In genomic region chr5:80481019-80481893, GRCh38 we compare ENCODE assay signal across 8 cellular contexts. TPM values are rescaled to one million over a fixed set of nuclear protein-coding genes. Genes with fewer than 3 reads are reported as not detected.
DNase-seq lines count a peak whose midpoint lies in the region; ATAC-seq, FAIRE-seq and TF ChIP-seq lines count a peak whose summit lies in the region.

No MANE protein-coding gene starts in this region.

- no peak overlapping the region for H3K9ac ChIP-seq in GM12878 (ENCODE audit: control insufficient read depth, insufficient read depth, low read length)

- H3K4me1 ChIP-seq in PC-9 (replicated peaks; ENCODE audit: insufficient read depth) (0 out of 2 replicates have a peak, but pooled peaks cover under 1% of the 10 kb centered on the region), GM12878 (ENCODE audit: control insufficient read depth, insufficient read depth, low read length) (no peaks in the 10 kb centered on the region), left lung (no peaks in the 10 kb centered on the region)

- no peak overlapping the region for H2AFZ ChIP-seq in PC-9
- no peak overlapping the region for H2AFZ ChIP-seq in GM12878 (ENCODE audit: control insufficient read depth, low read depth, low read length)

- POLR2A ChIA-PET in PC-9 (lab: Charles Lee; ENCODE audit: unreplicated experiment) = interaction anchor here (0.7 to 0.8 kb wide), 3 partner anchors 14 to 831 kb away, joined by 4 to 8 read pairs (median 5); partner anchors contain the start of gene MSH3
- POLR2A ChIA-PET in GM12878 (lab: Charles Lee) = interaction anchor here (1.5 kb wide), 1 partner anchor 74 kb away, joined by 4 read pairs; no protein-coding TSS in a partner anchor

- H3K79me2 ChIP-seq in PC-9 (ENCODE audit: low read depth) (peaks cover 2% of the 10 kb centered on the region; the same call in 1 of the 2 replicates), GM12878 (ENCODE audit: control insufficient read depth, insufficient read depth, low read length) (no peaks in the 10 kb centered on the region)

- BruUV-seq in PC-9 (replicated peaks; lab: Mats Ljungman, UMichigan) = no TSS peak
- no TSS peak for BruUV-seq in GM12878 (replicated peaks; lab: Mats Ljungman, UMichigan)

- TF ChIP-seq POLR2A in GM12878 (IDR thresholded peaks at IDR 0.05; ENCODE audit: low read depth, low read length) = no peak

- H4K20me1 ChIP-seq in PC-9 (ENCODE audit: insufficient read depth) (no peaks in the 10 kb centered on the region), GM12878 (ENCODE audit: control insufficient read depth, insufficient read depth) (no peaks in the 10 kb centered on the region)

- SMC1A ChIA-PET in GM12878 (lab: Charles Lee; ENCODE audit: uncharacterized antibody, unreplicated experiment) = interaction anchor here (0.8 to 4.0 kb wide), 12 partner anchors 14 to 712 kb away, joined by 3 to 23 read pairs (median 4); no protein-coding TSS in a partner anchor

- WGBS in GM12878 (ENCODE audit: insufficient coverage, insufficient replicate concordance, low lambda C conversion rate, missing lambda C conversion rate) = 78% methylated on average over 3 of the region's 3 CpGs

- H3K4me3 ChIP-seq in PC-9 (no peak overlapping the region), GM12878 (no peak overlapping the region), left lung (no peak overlapping the region)

- TF ChIP-seq CTCF in PC-9 (conservative IDR thresholded peaks at IDR 0.05) (peak; percentile 78), GM12878 (IDR thresholded peaks at IDR 0.05 in 2 of 3, conservative IDR thresholded peaks at IDR 0.05 in 1 of 3; ENCODE audit: control insufficient read depth in 2 of 3, extremely low read depth in 1 of 3, insufficient read depth in 1 of 3, low read depth in 3 of 3, low read length in 3 of 3) (peak; percentile 69 to 86 (median 85)), left lung (IDR thresholded peaks at IDR 0.05) (peak; percentile 55 to 68)

- TF ChIP-seq RAD21 in GM12878 (IDR thresholded peaks at IDR 0.05; ENCODE audit: insufficient read depth, low read depth, low read length) = peak; percentile 61

- RAD21 ChIA-PET in GM12878 (lab: Charles Lee; ENCODE audit: unreplicated experiment) = interaction anchor here (1.1 to 3.0 kb wide), 6 partner anchors 175 to 820 kb away, joined by 4 to 15 read pairs (median 6); partner anchors contain the start of gene ZCCHC9

- H3K36me3 ChIP-seq in PC-9 (ENCODE audit: low read depth) (peaks cover 34% of the 10 kb centered on the region), GM12878 (ENCODE audit: control insufficient read depth in 2 of 2, insufficient read depth in 2 of 2, low read length in 1 of 2) (no peaks in the 10 kb centered on the region; a peak in 1 of 4 replicates), left lung (peaks cover 0 to 29% of the 10 kb centered on the region in 2 donors)

- ATAC-seq in HG03196 (IDR thresholded peaks at IDR 0.05; ENCODE audit: unreplicated experiment) (peak; percentile 72), GM12878 (peak; percentile 100), left lung (peak; percentile 95), HG03439 (IDR thresholded peaks at IDR 0.05; ENCODE audit: unreplicated experiment) (no peak)

- peaks cover 12% of the 10 kb centered on the region for H3K9me3 ChIP-seq in PC-9 (ENCODE audit: insufficient read depth, low read depth)
- H3K9me3 ChIP-seq in GM12878 (replicated peaks; ENCODE audit: control insufficient read depth, insufficient read depth, low read length) = no peaks in the 10 kb centered on the region; the same call in 2 of the 3 replicates
- H3K9me3 ChIP-seq in left lung = peaks cover 0 to 16% of the 10 kb centered on the region in 2 donors

- intact Hi-C loops in PC-9 (cut with micrococcal nuclease; ENCODE audit: unreplicated experiment) = loop anchor here (1.0 kb wide), 1 partner anchor 191 kb away; no protein-coding TSS in a partner anchor
- intact Hi-C loops in GM12878 (cut with micrococcal nuclease; ENCODE audit: unreplicated experiment) = loop anchor here (1.0 to 10.0 kb wide), 4 partner anchors 176 to 716 kb away; no protein-coding TSS in a partner anchor
- intact Hi-C loops in left lung (cut with DNase I) = no loop called here

- no peaks in the 10 kb centered on the region for H3K9me2 ChIP-seq in PC-9 (ENCODE audit: insufficient read depth)

- no peaks in the 10 kb centered on the region for H3K27me3 ChIP-seq in PC-9 (ENCODE audit: insufficient read depth, low read depth)
- no peaks in the 10 kb centered on the region for H3K27me3 ChIP-seq in GM12878 (replicated peaks in 1 of 2; ENCODE audit: control insufficient read depth in 2 of 2, insufficient read depth in 2 of 2, low read length in 1 of 2)
- no peaks in the 10 kb centered on the region for H3K27me3 ChIP-seq in left lung

- in situ Hi-C loops in GM12878 (cut with MboI) = loop anchor here (5.0 kb wide), 1 partner anchor 191 kb away; no protein-coding TSS in a partner anchor

- H3K27ac ChIP-seq in PC-9 = no peak overlapping the region
- H3K27ac ChIP-seq in GM12878 (ENCODE audit: control insufficient read depth, insufficient read depth) = no peak overlapping the region
- H3K27ac ChIP-seq in left lung = no peak overlapping the region

- peaks cover 17% of the 10 kb centered on the region for H3F3A ChIP-seq in PC-9 (ENCODE audit: insufficient read depth, low read depth)

- no peak for TF ChIP-seq EP300 in GM12878 (IDR thresholded peaks at IDR 0.05; ENCODE audit: borderline replicate concordance in 1 of 2, control insufficient read depth in 1 of 2, low read depth in 2 of 2, low read length in 2 of 2)

- H3K4me2 ChIP-seq in PC-9 (no peak overlapping the region), GM12878 (ENCODE audit: control insufficient read depth, insufficient read depth) (no peak overlapping the region)

- FAIRE-seq in A204.1 (lab: Jason Lieb, UNC) (peak; percentile 16), GM12878 (lab: Jason Lieb, UNC) (peak; percentile 78), urothelium cell line (lab: Jason Lieb, UNC) (no peak)

- CTCF ChIA-PET in PC-9 (lab: Charles Lee) = interaction anchor here (1.1 to 1.4 kb wide), 2 partner anchors 191 to 193 kb away, joined by 3 to 7 read pairs; no protein-coding TSS in a partner anchor
- CTCF ChIA-PET in GM12878 (lab: Yijun Ruan, JAX) = interaction anchor here (0.7 to 5.5 kb wide), 17 partner anchors 11 to 713 kb away, joined by 3 to 116 read pairs (median 4); no protein-coding TSS in a partner anchor

- DNase-seq in GM03348 (ENCODE audit: low spot score) (peak; percentile 70), PC-9 (peak; percentile 23 to 36), GM12878 (ENCODE audit: low read depth, low spot score) (peak; percentile 27), left lung (no peak), urothelium cell line (ENCODE audit: low spot score) (peak; percentile 62)

TF ChIP-seq in GM12878, 131 proteins besides CTCF, POLR2A, EP300 and RAD21 (continues in another document):
- TF ChIP-seq POLR2AphosphoS2 (IDR thresholded peaks at IDR 0.05; ENCODE audit: low read depth, low read length) (no peak), YBX1 (IDR thresholded peaks at IDR 0.05) (no peak), IRF5 (IDR thresholded peaks at IDR 0.05; ENCODE audit: borderline replicate concordance) (no peak), CBFB (IDR thresholded peaks at IDR 0.05; ENCODE audit: low read depth) (no peak), ASH2L (IDR thresholded peaks at IDR 0.05; ENCODE audit: borderline replicate concordance, low read depth) (no peak), RCOR1 (conservative IDR thresholded peaks at IDR 0.05; ENCODE audit: low read depth, low read length) (no peak), FOXM1 (IDR thresholded peaks at IDR 0.05; ENCODE audit: low read depth, low read length) (no peak), ZBTB33 (IDR thresholded peaks at IDR 0.05) (no peak)

RNA-seq across cellular contexts. Expression of gene FAM151B, which starts 6.6 kb away (rescaled TPM):
- total RNA-seq in PC-9 (2021) = 1.4 and 1.7 TPM in 2 replicates
- not detected in 2 replicates for total RNA-seq in GM12878 (2013; cell fraction: nucleolus; rRNA removed)
- 0.44 and 0.79 TPM in 2 replicates for total RNA-seq in GM12878 (2014; rRNA removed)
- total RNA-seq in GM12878 (2014; rRNA removed; fragmentation: Illumina TruSeq; extraction: Trizol) = 0.23 and 0.27 TPM in 2 replicates
- total RNA-seq in GM12878 (2021) = 0.11 and 0.23 TPM in 2 replicates
- not detected for polyA plus RNA-seq in GM12878 (2011; ENCODE audit: low read depth)
- 0.20 and 0.22 TPM in 2 replicates for polyA plus RNA-seq in GM12878 (2011; rRNA removed)
- 0.06 and 0.10 TPM in 2 replicates for polyA plus RNA-seq in GM12878 (2011; cell fraction: cytosol; rRNA removed)
- 0.13 and 0.15 TPM in 2 replicates for polyA plus RNA-seq in GM12878 (2011; cell fraction: nucleus; rRNA removed)
- polyA plus RNA-seq in GM12878 (2012) = not detected in 2 replicates
- 0.22 and 0.95 TPM in 2 replicates for polyA plus RNA-seq in GM12878 (2014; fragmentation: Illumina TruSeq; extraction: Trizol)
- under 1 TPM; 0.14 to 0.16 TPM for polyA plus RNA-seq in GM12878 (2014; fragmentation: Nextera tagmentation; extraction: Ambion mirVana)
- 0.05 and 0.09 TPM in 2 replicates for polyA plus RNA-seq in GM12878 (2014; rRNA removed)
- under 1 TPM; 0.23 to 0.64 TPM for polyA plus RNA-seq in GM12878 (2016; fragmentation: Nextera tagmentation; extraction: Ambion mirVana)
- not detected in 2 replicates for polyA minus RNA-seq in GM12878 (2011; rRNA and poly(A)+ RNA removed)
- polyA minus RNA-seq in GM12878 (2011; cell fraction: cytosol; rRNA and poly(A)+ RNA removed) = not detected in 2 replicates
- not detected in 2 replicates for polyA minus RNA-seq in GM12878 (2011; cell fraction: nucleus; rRNA and poly(A)+ RNA removed)
- total RNA-seq in left lung = 1 to 10 TPM; 4.6 to 4.7 TPM

Comparison
In these comparisons a context has a peak if more than half of its experiments do, and no peak if none do; other contexts are left out.
1. DNase-seq: peak in GM03348 (single experiment), PC-9 (2 of 2), GM12878 (single experiment) and urothelium cell line (single experiment); none in left lung (0 of 2).
2. intact Hi-C loops: an anchor here in PC-9 (1.0 kb wide) and GM12878 (1.0 to 10.0 kb wide); none called in left lung.
3. Peak in every context shown above with its lines, with median percentiles within 50 percentile points of each other: CTCF ChIP-seq.